ENCODE assay signal across 9 cellular contexts in genomic region chr17:39261286-39261685, GRCh38. TPM values are rescaled to one million over a fixed set of nuclear protein-coding genes. Genes with fewer than 3 reads are reported as not detected.
DNase-seq lines count a peak whose midpoint lies in the region; ATAC-seq, FAIRE-seq and TF ChIP-seq lines count a peak whose summit lies in the region.
"Had no signal": no experiment of that assay in that cellular context is flagged by ENCODE, and none has a peak within 500 bp of the region (broad histone marks: within the 10 kb centered on the region; RNA-seq: fewer than 3 reads in every experiment).

No MANE protein-coding gene starts in this region.

- RAD21 ChIA-PET in GM12878 (lab: Charles Lee; ENCODE audit: unreplicated experiment) = interaction anchor here (0.7 kb wide), 1 partner anchor 17 kb away, joined by 4 read pairs; no protein-coding TSS in a partner anchor

- H3K36me3 ChIP-seq in GM12878 (ENCODE audit: control insufficient read depth in 2 of 2, insufficient read depth in 2 of 2, low read length in 1 of 2) = peaks cover 0 to 10% of the 10 kb centered on the region in 2 experiments; a peak in 2 of 4 replicates

- no peaks in the 10 kb centered on the region for H3K9me3 ChIP-seq in GM12878 (replicated peaks; ENCODE audit: control insufficient read depth, insufficient read depth, low read length)

- TF ChIP-seq POLR2A in GM12878 (IDR thresholded peaks at IDR 0.05; ENCODE audit: low read depth, low read length) = no peak

- CTCF ChIA-PET in GM12878 (lab: Yijun Ruan, JAX) = interaction anchor here (0.6 to 1.0 kb wide), 3 partner anchors 10 to 22 kb away, joined by 3 to 4 read pairs (median 3); no protein-coding TSS in a partner anchor

- BruUV-seq in GM12878 (replicated peaks; lab: Mats Ljungman, UMichigan) = no TSS peak

- peak; percentile 56 for ATAC-seq in GM12878

- TF ChIP-seq CTCF in LNCaP clone FGC (IDR thresholded peaks at IDR 0.05; ENCODE audit: control insufficient read depth, extremely low read depth, insufficient read depth) (peak; percentile 11; the same call in 1 of the 2 replicates), GM12878 (IDR thresholded peaks at IDR 0.05 in 2 of 3, conservative IDR thresholded peaks at IDR 0.05 in 1 of 3; ENCODE audit: control insufficient read depth in 2 of 3, extremely low read depth in 1 of 3, insufficient read depth in 1 of 3, low read depth in 3 of 3, low read length in 3 of 3) (peak; percentile 6 to 54 (median 47); a peak in 4 of 6 replicates), GM20000 (IDR thresholded peaks at IDR 0.05; ENCODE audit: extremely low read depth, missing control alignments) (no peak)

- no peak overlapping the region for H2AFZ ChIP-seq in GM12878 (ENCODE audit: control insufficient read depth, low read depth, low read length)

- POLR2A ChIA-PET in GM12878 (lab: Charles Lee) = no interaction called here

- no peak for TF ChIP-seq RAD21 in GM12878 (IDR thresholded peaks at IDR 0.05; ENCODE audit: insufficient read depth, low read depth, low read length)

- H3K9ac ChIP-seq in GM12878 (ENCODE audit: control insufficient read depth, insufficient read depth, low read length) = no peak overlapping the region

- no peaks in the 10 kb centered on the region for H3K4me1 ChIP-seq in GM12878 (ENCODE audit: control insufficient read depth, insufficient read depth, low read length)

- SMC1A ChIA-PET in GM12878 (lab: Charles Lee; ENCODE audit: uncharacterized antibody, unreplicated experiment) = no interaction called here

- H3K4me2 ChIP-seq in GM12878 (ENCODE audit: control insufficient read depth, insufficient read depth) = no peak overlapping the region

- no peaks in the 10 kb centered on the region for H3K79me2 ChIP-seq in GM12878 (ENCODE audit: control insufficient read depth, insufficient read depth, low read length)

- DNase-seq in activated gamma-delta T cell treated with Interleukin-2 at 50 U/mL for 16 hours (peak; percentile 10), activated gamma-delta T cell (lab: John Stamatoyannopoulos, UW) (no peak), LNCaP clone FGC (ENCODE audit: low read depth) (no peak), GM12878 (ENCODE audit: low read depth, low spot score) (no peak), GM19238 (ENCODE audit: insufficient read length, low spot score) (no peak), mesenteric fat pad (ENCODE audit: low spot score) (no peak), GM20000 (ENCODE audit: low spot score) (no peak)
- DNase-seq in stimulated activated CD4-positive, alpha-beta T cell treated with anti-CD3 and anti-CD28 coated beads, Interleukin-2, amount 100 ng/mL, for 24 hours = peak; percentile 46 to 55
- DNase-seq: DMS153 had no signal

- H3K27me3 ChIP-seq in GM12878 (replicated peaks in 1 of 2; ENCODE audit: control insufficient read depth in 2 of 2, insufficient read depth in 2 of 2, low read length in 1 of 2) = no peaks in the 10 kb centered on the region

- H3K27ac ChIP-seq in GM12878 (ENCODE audit: control insufficient read depth, insufficient read depth) = no peak overlapping the region

- FAIRE-seq in GM12878 (lab: Jason Lieb, UNC) = no peak

- WGBS in GM12878 (ENCODE audit: insufficient coverage, insufficient replicate concordance, low lambda C conversion rate, missing lambda C conversion rate) = 76% methylated on average over 7 of the region's 7 CpGs

- in situ Hi-C loops in GM12878 (cut with MboI) = no loop called here

- H3K4me3 ChIP-seq in LNCaP clone FGC (ENCODE audit: low read depth, low read length) (no peak overlapping the region), GM12878 (no peak overlapping the region)

- no peaks in the 10 kb centered on the region for H4K20me1 ChIP-seq in GM12878 (ENCODE audit: control insufficient read depth, insufficient read depth)

- no peak for TF ChIP-seq EP300 in GM12878 (IDR thresholded peaks at IDR 0.05; ENCODE audit: borderline replicate concordance in 1 of 2, control insufficient read depth in 1 of 2, low read depth in 2 of 2, low read length in 2 of 2)

- intact Hi-C loops in GM12878 (cut with micrococcal nuclease; ENCODE audit: unreplicated experiment) = no loop called here

TF ChIP-seq in GM12878, 131 proteins besides CTCF, POLR2A, EP300 and RAD21:
- TF ChIP-seq SIN3A (IDR thresholded peaks at IDR 0.05; ENCODE audit: low read depth, low read length) (no peak), SUZ12 (IDR thresholded peaks at IDR 0.05; ENCODE audit: unreplicated experiment) (no peak), FOS (IDR thresholded peaks at IDR 0.05; ENCODE audit: borderline replicate concordance, extremely low read depth, insufficient read length) (no peak), SRF (IDR thresholded peaks at IDR 0.05; ENCODE audit: low read depth in 2 of 2, low read length in 2 of 2) (no peak), POLR2AphosphoS5 (IDR thresholded peaks at IDR 0.05; ENCODE audit: low read length) (no peak), SUPT20H (IDR thresholded peaks at IDR 0.05; ENCODE audit: borderline replicate concordance, control insufficient read depth, low read depth, low read length) (no peak), NBN (IDR thresholded peaks at IDR 0.05) (no peak), SMARCA5 (IDR thresholded peaks at IDR 0.05) (no peak), RUNX3 (IDR thresholded peaks at IDR 0.05; ENCODE audit: low read length) (no peak), MLLT1 (IDR thresholded peaks at IDR 0.05) (no peak), MYC (IDR thresholded peaks at IDR 0.05; ENCODE audit: insufficient read depth, insufficient read length, insufficient replicate concordance, low read length, severe bottlenecking) (no peak), ATF2 (IDR thresholded peaks at IDR 0.05; ENCODE audit: low read length) (no peak), BACH1 (IDR thresholded peaks at IDR 0.05; ENCODE audit: borderline replicate concordance) (no peak), MTA3 (IDR thresholded peaks at IDR 0.05; ENCODE audit: borderline replicate concordance, low read length) (no peak), DPF2 (IDR thresholded peaks at IDR 0.05) (no peak)
TF ChIP-seq in GM12878: peak in this region for 0.

RNA-seq across cellular contexts. Expression of gene STAC2, which starts 35.5 kb away (rescaled TPM):
- not detected in 2 replicates for total RNA-seq in GM12878 (2013; cell fraction: nucleolus; rRNA removed)
- total RNA-seq in GM12878 (2014; rRNA removed) (not detected in 2 replicates), GM12878 (2014; rRNA removed; fragmentation: Illumina TruSeq; extraction: Trizol) (0.04 TPM in 1 of 2 replicates, not detected in the other), GM12878 (2021) (not detected in 2 replicates), mesenteric fat pad (0.16 TPM)
- not detected for polyA plus RNA-seq in GM12878 (2011; ENCODE audit: low read depth)
- polyA plus RNA-seq in GM12878 (2011; rRNA removed) (not detected in 2 replicates), GM12878 (2014; fragmentation: Illumina TruSeq; extraction: Trizol) (not detected in 2 replicates), GM12878 (2014; fragmentation: Nextera tagmentation; extraction: Ambion mirVana) (not detected), GM12878 (2014; rRNA removed) (not detected in 2 replicates), GM12878 (2016; fragmentation: Nextera tagmentation; extraction: Ambion mirVana) (not detected)
- polyA plus RNA-seq in GM12878 (2011; cell fraction: cytosol; rRNA removed) = not detected in 2 replicates
- polyA plus RNA-seq in GM12878 (2011; cell fraction: nucleus; rRNA removed) = not detected in 2 replicates
- polyA plus RNA-seq in GM12878 (2012) = 0.04 TPM in 1 of 2 replicates, not detected in the other
- not detected in 2 replicates for polyA minus RNA-seq in GM12878 (2011; rRNA and poly(A)+ RNA removed)
- not detected in 2 replicates for polyA minus RNA-seq in GM12878 (2011; cell fraction: cytosol; rRNA and poly(A)+ RNA removed)
- polyA minus RNA-seq in GM12878 (2011; cell fraction: nucleus; rRNA and poly(A)+ RNA removed) = not detected in 2 replicates

Comparison
In these comparisons a context has a peak if more than half of its experiments do, and no peak if none do; other contexts are left out.
1. DNase-seq: peak in activated gamma-delta T cell treated with Interleukin-2 at 50 U/mL for 16 hours (single experiment) and stimulated activated CD4-positive, alpha-beta T cell treated with anti-CD3 and anti-CD28 coated beads, Interleukin-2, amount 100 ng/mL, for 24 hours (2 of 2); none in activated gamma-delta T cell (single experiment), LNCaP clone FGC (single experiment), GM12878 (single experiment), GM19238 (single experiment), mesenteric fat pad (single experiment) and GM20000 (single experiment).